In genomic region chr12:2231956-2232355, GRCh38 we compare ENCODE assay signal across 17 cellular contexts.
A peak's percentile ranks its signal among the peaks of the same experiment; 100 is the strongest.
DNase-seq lines count a peak whose midpoint lies in the region; ATAC-seq, FAIRE-seq and TF ChIP-seq lines count a peak whose summit lies in the region.
"Had no signal": no experiment of that assay in that cellular context is flagged by ENCODE, and none has a peak within 500 bp of the region (broad histone marks: within the 10 kb centered on the region; RNA-seq: fewer than 3 reads in every experiment).

No MANE protein-coding gene starts in this region.

- H3K9me3 ChIP-seq in adipocyte (ENCODE audit: control insufficient read depth, low read length): no peaks in the 10 kb centered on the region
- no peaks in the 10 kb centered on the region for H3K9me3 ChIP-seq in uterus
- H3K9me3 ChIP-seq: BLaER1 had no signal

- no peak overlapping the region for H2AFZ ChIP-seq in GM23338

- H3K4me3 ChIP-seq in adipocyte (ENCODE audit: low read length): peak overlapping the region; percentile 34
- H3K4me3 ChIP-seq in uterus: no peak overlapping the region
- no peak overlapping the region for H3K4me3 ChIP-seq in GM23338
- H3K4me3 ChIP-seq: BLaER1 had no signal

- no peaks in the 10 kb centered on the region for H3K9me3 Mint-ChIP-seq in GM23338

- peak; percentile 35 for DNase-seq in AG20443 (ENCODE audit: low spot score)
- no peak for DNase-seq in adipocyte (ENCODE audit: low read depth)
- no peak for DNase-seq in uterus
- no peak for DNase-seq in GM23338 (ENCODE audit: low spot score)
- no peak for DNase-seq in HCEC 1CT
- DNase-seq: AML-193; CD4-positive, CD25-positive, alpha-beta regulatory T cell; IMR-90; KBM-7 had no signal

- intact Hi-C loops in uterus (cut with DNase I; ENCODE audit: low total_unique reads): no loop called here

- H3K4me1 Mint-ChIP-seq in GM23338: peaks cover 6% of the 10 kb centered on the region
- H3K4me1 Mint-ChIP-seq: CD4-positive, CD25-positive, alpha-beta regulatory T cell had no signal

- peak; percentile 30 for FAIRE-seq in islet of Langerhans (lab: Jason Lieb, UNC)
- FAIRE-seq: A204.1, GM12891, GM19239 had no signal

- H3K36me3 ChIP-seq in adipocyte (ENCODE audit: control insufficient read depth, insufficient read depth, low read length, severe bottlenecking) (no peaks in the 10 kb centered on the region), uterus (no peaks in the 10 kb centered on the region), GM23338 (ENCODE audit: insufficient read depth) (no peaks in the 10 kb centered on the region)
- H3K36me3 ChIP-seq: BLaER1 had no signal

- H3K4me1 ChIP-seq in adipocyte (ENCODE audit: control insufficient read depth, insufficient read depth, low read length) (peaks cover 24% of the 10 kb centered on the region), uterus (no peaks in the 10 kb centered on the region), GM23338 (ENCODE audit: insufficient read depth) (no peaks in the 10 kb centered on the region)
- H3K4me1 ChIP-seq: BLaER1 had no signal

- ATAC-seq in GM23338: no peak
- ATAC-seq in esophagus mucosa: no peak
- ATAC-seq: HCT116 had no signal

- no peaks in the 10 kb centered on the region for H3F3A ChIP-seq in GM23338 (replicated peaks; ENCODE audit: low read depth)

- peak overlapping the region; percentile 23 to 47 for H3K27ac ChIP-seq in uterus
- no peak overlapping the region for H3K27ac ChIP-seq in GM23338 (ENCODE audit: low read depth)
- H3K27ac ChIP-seq: BLaER1, HL-60 had no signal

- no peak overlapping the region for H3K27ac Mint-ChIP-seq in GM23338
- H3K27ac Mint-ChIP-seq: CD4-positive, CD25-positive, alpha-beta regulatory T cell had no signal

- no peaks in the 10 kb centered on the region for H3K36me3 Mint-ChIP-seq in GM23338 (ENCODE audit: low read depth)
- H3K36me3 Mint-ChIP-seq: CD4-positive, CD25-positive, alpha-beta regulatory T cell had no signal

- no peak overlapping the region for H3K9ac ChIP-seq in adipocyte (ENCODE audit: low read length)
- H3K9ac ChIP-seq: BLaER1 had no signal

- H3K79me2 ChIP-seq in GM23338 (replicated peaks; ENCODE audit: insufficient read depth): no peaks in the 10 kb centered on the region

- H3K4me3 Mint-ChIP-seq in GM23338: no peak overlapping the region
- H3K4me3 Mint-ChIP-seq: CD4-positive, CD25-positive, alpha-beta regulatory T cell had no signal

- no peak overlapping the region for H3K4me2 ChIP-seq in GM23338
- H3K4me2 ChIP-seq: BLaER1 had no signal

- no peak for TF ChIP-seq POLR2A in uterus (IDR thresholded peaks at IDR 0.05)

- H3K9me2 ChIP-seq in GM23338 (ENCODE audit: insufficient read depth): no peaks in the 10 kb centered on the region

- no peaks in the 10 kb centered on the region for H4K20me1 ChIP-seq in GM23338 (replicated peaks; ENCODE audit: insufficient read depth)
- H4K20me1 ChIP-seq: BLaER1 had no signal

- H3K27me3 Mint-ChIP-seq in GM23338 (ENCODE audit: insufficient read depth, low read depth, poor library complexity): peaks cover 6% of the 10 kb centered on the region

- H3K27me3 ChIP-seq in adipocyte (replicated peaks; ENCODE audit: control insufficient read depth, insufficient read depth, low read length): no peaks in the 10 kb centered on the region
- no peaks in the 10 kb centered on the region for H3K27me3 ChIP-seq in uterus
- no peaks in the 10 kb centered on the region for H3K27me3 ChIP-seq in GM23338 (ENCODE audit: insufficient read depth)
- H3K27me3 ChIP-seq: BLaER1 had no signal

- TF ChIP-seq CTCF in uterus (IDR thresholded peaks at IDR 0.05) (no peak), GM23338 (conservative IDR thresholded peaks at IDR 0.05; ENCODE audit: low read depth in 2 of 2) (no peak)

TF ChIP-seq in GM23338, 12 proteins besides CTCF, POLR2A, EP300 and RAD21 (continues in another document):
- TF ChIP-seq EZH2 (IDR thresholded peaks at IDR 0.05; ENCODE audit: low read depth, unreplicated experiment) (no peak), STAT1 (IDR thresholded peaks at IDR 0.05; ENCODE audit: unreplicated experiment) (no peak), REST (IDR thresholded peaks at IDR 0.05; ENCODE audit: unreplicated experiment) (no peak), ZNF114 (CRISPR knock-in tag; IDR thresholded peaks at IDR 0.05) (no peak), JUNB (IDR thresholded peaks at IDR 0.05; ENCODE audit: unreplicated experiment) (no peak), NANOG (IDR thresholded peaks at IDR 0.05; ENCODE audit: borderline replicate concordance) (no peak), ETS1 (IDR thresholded peaks at IDR 0.05) (no peak), CREB1 (CRISPR knock-in tag; IDR thresholded peaks at IDR 0.05; ENCODE audit: low read depth) (no peak)
